ENCODE assay signal across 8 cellular contexts in genomic region chr2:112646102-112646719, GRCh38. TPM values are rescaled to one million over a fixed set of nuclear protein-coding genes. Genes with fewer than 3 reads are reported as not detected.
DNase-seq lines count a peak whose midpoint lies in the region; ATAC-seq and TF ChIP-seq lines count a peak whose summit lies in the region.

No MANE protein-coding gene starts in this region.

- BruUV-seq in A673 (replicated peaks; lab: Mats Ljungman, UMichigan) = no TSS peak
- no TSS peak for BruUV-seq in MCF 10A (replicated peaks; lab: Mats Ljungman, UMichigan)

- H3K4me3 Mint-ChIP-seq in MCF 10A (ENCODE audit: unreplicated experiment) = peak overlapping the region; percentile 77
- H3K4me3 Mint-ChIP-seq in stimulated activated naive B cell treated with anti-CD40 and anti-IgM and Interleukin-4, amounts not matched to agents 10 μg/mL and 1 μg/mL and 100 μg/mL, for 72 hours = peak overlapping the region; percentile 88 to 92

- DNase-seq in A673 (ENCODE audit: low spot score) (peak; percentile 78), RPMI8226 (peak; percentile 66), MCF 10A (ENCODE audit: unreplicated experiment) (no peak)
- DNase-seq in stimulated activated naive B cell treated with anti-CD40 and anti-IgM and Interleukin-4, amounts not matched to agents 10 μg/mL and 1 μg/mL and 100 μg/mL, for 72 hours = peak; percentile 37

- H3K9ac ChIP-seq in liver (ENCODE audit: low read depth in 1 of 2, low read length in 2 of 2) = peak overlapping the region; percentile 29 to 88

- ATAC-seq in GM18519 (IDR thresholded peaks at IDR 0.05; ENCODE audit: low FRiP score, unreplicated experiment) (peak; percentile 10), HG03108 (IDR thresholded peaks at IDR 0.05; ENCODE audit: unreplicated experiment) (peak; percentile 7), HG02840 (IDR thresholded peaks at IDR 0.05; ENCODE audit: low FRiP score, unreplicated experiment) (no peak)
- ATAC-seq in stimulated activated naive B cell treated with anti-CD40 and anti-IgM and Interleukin-4, amounts not matched to agents 10 μg/mL and 1 μg/mL and 100 μg/mL, for 72 hours (replicated peaks) = peak; percentile 25 to 26

- H3K9me3 Mint-ChIP-seq in MCF 10A (ENCODE audit: unreplicated experiment) = no peaks in the 10 kb centered on the region
- H3K9me3 Mint-ChIP-seq in stimulated activated naive B cell treated with anti-CD40 and anti-IgM and Interleukin-4, amounts not matched to agents 10 μg/mL and 1 μg/mL and 100 μg/mL, for 72 hours = no peaks in the 10 kb centered on the region

- H3K27ac ChIP-seq in A673 (ENCODE audit: low read depth, low read length, poor library complexity, severe bottlenecking) (peak overlapping the region; percentile 99), liver (ENCODE audit: low read depth in 1 of 2, low read length in 2 of 2) (peak overlapping the region; percentile 96 to 99)

- H3K4me1 ChIP-seq in A673 (ENCODE audit: insufficient read depth, low read length, poor library complexity, severe bottlenecking) (peaks cover 30% of the 10 kb centered on the region), liver (ENCODE audit: control insufficient read depth in 4 of 4, insufficient read depth in 4 of 4, low read length in 3 of 4) (peaks cover 7 to 55% (median 36%) of the 10 kb centered on the region in 4 donors)

- peaks cover 47% of the 10 kb centered on the region for H3K36me3 Mint-ChIP-seq in MCF 10A (ENCODE audit: insufficient read depth, unreplicated experiment)
- peaks cover 31 to 44% of the 10 kb centered on the region in 2 donors for H3K36me3 Mint-ChIP-seq in stimulated activated naive B cell treated with anti-CD40 and anti-IgM and Interleukin-4, amounts not matched to agents 10 μg/mL and 1 μg/mL and 100 μg/mL, for 72 hours

- TF ChIP-seq RAD21 in liver (IDR thresholded peaks at IDR 0.05) = no peak

- intact Hi-C loops in A673 (cut with micrococcal nuclease; ENCODE audit: unreplicated experiment) (no loop called here), MCF 10A (cut with micrococcal nuclease) (loop anchor here (5.0 kb wide), 1 partner anchor 46 kb away; no protein-coding TSS in a partner anchor)

- H3K27me3 ChIP-seq in A673 (replicated peaks; ENCODE audit: insufficient read depth, low read depth, low read length, poor library complexity) = no peaks in the 10 kb centered on the region
- H3K27me3 ChIP-seq in liver (ENCODE audit: control insufficient read depth in 4 of 4, insufficient read depth in 4 of 4, low read length in 3 of 4) = no peaks in the 10 kb centered on the region

- H3K27me3 Mint-ChIP-seq in MCF 10A (ENCODE audit: insufficient read depth, unreplicated experiment) = no peaks in the 10 kb centered on the region
- no peaks in the 10 kb centered on the region for H3K27me3 Mint-ChIP-seq in stimulated activated naive B cell treated with anti-CD40 and anti-IgM and Interleukin-4, amounts not matched to agents 10 μg/mL and 1 μg/mL and 100 μg/mL, for 72 hours

- H3K36me3 ChIP-seq in A673 (ENCODE audit: insufficient read depth, low read length, poor library complexity, severe bottlenecking) (peaks cover 42% of the 10 kb centered on the region), liver (ENCODE audit: control insufficient read depth in 4 of 4, insufficient read depth in 3 of 4, low read depth in 1 of 4, low read length in 3 of 4) (peaks cover 1 to 27% (median 19%) of the 10 kb centered on the region in 4 donors)

- no peak for TF ChIP-seq CTCF in A673 (conservative IDR thresholded peaks at IDR 0.05; ENCODE audit: low read depth, low read length)
- no peak for TF ChIP-seq CTCF in MCF 10A (IDR thresholded peaks at IDR 0.05; ENCODE audit: unreplicated experiment)
- peak; percentile 13 for TF ChIP-seq CTCF in liver (IDR thresholded peaks at IDR 0.05; ENCODE audit: low read depth, low read length, missing input control)

- peaks cover 47% of the 10 kb centered on the region for H3K4me1 Mint-ChIP-seq in MCF 10A (ENCODE audit: insufficient read depth, unreplicated experiment)
- H3K4me1 Mint-ChIP-seq in stimulated activated naive B cell treated with anti-CD40 and anti-IgM and Interleukin-4, amounts not matched to agents 10 μg/mL and 1 μg/mL and 100 μg/mL, for 72 hours = peaks cover 22 to 59% of the 10 kb centered on the region in 2 donors

- no peaks in the 10 kb centered on the region for H3K9me3 ChIP-seq in A673 (ENCODE audit: low read depth, low read length, poor library complexity, severe bottlenecking)
- H3K9me3 ChIP-seq in liver (ENCODE audit: control insufficient read depth in 4 of 4, low read length in 3 of 4) = no peaks in the 10 kb centered on the region

- H3K27ac Mint-ChIP-seq in MCF 10A (ENCODE audit: low read depth, unreplicated experiment) = peak overlapping the region; percentile 94
- peak overlapping the region; percentile 94 for H3K27ac Mint-ChIP-seq in stimulated activated naive B cell treated with anti-CD40 and anti-IgM and Interleukin-4, amounts not matched to agents 10 μg/mL and 1 μg/mL and 100 μg/mL, for 72 hours

- H3K4me3 ChIP-seq in A673 (ENCODE audit: low read depth, low read length, poor library complexity, severe bottlenecking) (peak overlapping the region; percentile 96), liver (ENCODE audit: low read depth in 1 of 3, low read length in 3 of 3) (peak overlapping the region; percentile 70 to 95 (median 90))

- CTCF ChIA-PET in A673 (lab: Charles Lee) (interaction anchor here (1.4 kb wide), 1 partner anchor 20 kb away, joined by 4 read pairs; no protein-coding TSS in a partner anchor), MCF 10A (lab: Yijun Ruan, JAX) (interaction anchor here (0.6 to 7.2 kb wide), 11 partner anchors 9 to 81 kb away, joined by 3 to 107 read pairs (median 5); partner anchors contain the start of gene CHCHD5)

- under 1% methylated on average over 69 of the region's 69 CpGs for WGBS in liver

- POLR2A ChIA-PET in A673 (lab: Charles Lee; ENCODE audit: low non-redundant PET) (no interaction called here), MCF 10A (lab: Yijun Ruan, JAX) (interaction anchor here (0.5 to 10.8 kb wide), 22 partner anchors 9 to 169 kb away, joined by 3 to 570 read pairs (median 5); partner anchors contain the start of gene CHCHD5)

TF ChIP-seq in liver, 16 proteins besides CTCF, POLR2A, EP300 and RAD21:
- TF ChIP-seq TAF1 (conservative IDR thresholded peaks at IDR 0.05) = no peak
- TF ChIP-seq GABPA (IDR thresholded peaks at IDR 0.05 in 1 of 2, conservative IDR thresholded peaks at IDR 0.05 in 1 of 2) = no peak
- no peak for TF ChIP-seq JUND (IDR thresholded peaks at IDR 0.05)
- TF ChIP-seq, protein P1, sequence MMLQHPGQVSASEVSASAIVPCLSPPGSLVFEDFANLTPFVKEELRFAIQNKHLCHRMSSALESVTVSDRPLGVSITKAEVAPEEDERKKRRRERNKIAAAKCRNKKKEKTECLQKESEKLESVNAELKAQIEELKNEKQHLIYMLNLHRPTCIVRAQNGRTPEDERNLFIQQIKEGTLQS (IDR thresholded peaks at IDR 0.05) = no peak
- no peak for TF ChIP-seq MAX (IDR thresholded peaks at IDR 0.05)
- no peak for TF ChIP-seq HNF4G (IDR thresholded peaks at IDR 0.05)
- TF ChIP-seq SP1 (IDR thresholded peaks at IDR 0.05) = no peak
- no peak for TF ChIP-seq EGR1 (IDR thresholded peaks at IDR 0.05; ENCODE audit: low read depth in 2 of 2)
- TF ChIP-seq, protein P2, sequence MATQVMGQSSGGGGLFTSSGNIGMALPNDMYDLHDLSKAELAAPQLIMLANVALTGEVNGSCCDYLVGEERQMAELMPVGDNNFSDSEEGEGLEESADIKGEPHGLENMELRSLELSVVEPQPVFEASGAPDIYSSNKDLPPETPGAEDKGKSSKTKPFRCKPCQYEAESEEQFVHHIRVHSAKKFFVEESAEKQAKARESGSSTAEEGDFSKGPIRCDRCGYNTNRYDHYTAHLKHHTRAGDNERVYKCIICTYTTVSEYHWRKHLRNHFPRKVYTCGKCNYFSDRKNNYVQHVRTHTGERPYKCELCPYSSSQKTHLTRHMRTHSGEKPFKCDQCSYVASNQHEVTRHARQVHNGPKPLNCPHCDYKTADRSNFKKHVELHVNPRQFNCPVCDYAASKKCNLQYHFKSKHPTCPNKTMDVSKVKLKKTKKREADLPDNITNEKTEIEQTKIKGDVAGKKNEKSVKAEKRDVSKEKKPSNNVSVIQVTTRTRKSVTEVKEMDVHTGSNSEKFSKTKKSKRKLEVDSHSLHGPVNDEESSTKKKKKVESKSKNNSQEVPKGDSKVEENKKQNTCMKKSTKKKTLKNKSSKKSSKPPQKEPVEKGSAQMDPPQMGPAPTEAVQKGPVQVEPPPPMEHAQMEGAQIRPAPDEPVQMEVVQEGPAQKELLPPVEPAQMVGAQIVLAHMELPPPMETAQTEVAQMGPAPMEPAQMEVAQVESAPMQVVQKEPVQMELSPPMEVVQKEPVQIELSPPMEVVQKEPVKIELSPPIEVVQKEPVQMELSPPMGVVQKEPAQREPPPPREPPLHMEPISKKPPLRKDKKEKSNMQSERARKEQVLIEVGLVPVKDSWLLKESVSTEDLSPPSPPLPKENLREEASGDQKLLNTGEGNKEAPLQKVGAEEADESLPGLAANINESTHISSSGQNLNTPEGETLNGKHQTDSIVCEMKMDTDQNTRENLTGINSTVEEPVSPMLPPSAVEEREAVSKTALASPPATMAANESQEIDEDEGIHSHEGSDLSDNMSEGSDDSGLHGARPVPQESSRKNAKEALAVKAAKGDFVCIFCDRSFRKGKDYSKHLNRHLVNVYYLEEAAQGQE (IDR thresholded peaks at IDR 0.05) = no peak
- TF ChIP-seq NR2F2 (IDR thresholded peaks at IDR 0.05) = no peak

RNA-seq across cellular contexts. Expression of gene SLC20A1, which starts 0.5 kb away (rescaled TPM):
- total RNA-seq in A673 (2021) (120 and 148 TPM in 2 replicates), MCF 10A (2022) (242 and 295 TPM in 2 replicates), liver (10 to 100 TPM; 23.3 to 56.9 TPM)
- polyA plus RNA-seq in liver = 10 to 100 TPM; 15.3 to 16.7 TPM
